10 cellular contexts compared by ENCODE assay signal in genomic region chr17:2723997-2724782, GRCh38. TPM values are rescaled to one million over a fixed set of nuclear protein-coding genes. Genes with fewer than 3 reads are reported as not detected.
A peak's percentile ranks its signal among the peaks of the same experiment; 100 is the strongest.
DNase-seq lines count a peak whose midpoint lies in the region; ATAC-seq and TF ChIP-seq lines count a peak whose summit lies in the region.
"Had no signal": no experiment of that assay in that cellular context is flagged by ENCODE, and none has a peak within 500 bp of the region (broad histone marks: within the 10 kb centered on the region; RNA-seq: fewer than 3 reads in every experiment).

No MANE protein-coding gene starts in this region.

- H3K9me3 ChIP-seq in CD4-positive, alpha-beta T cell (ENCODE audit: control insufficient read depth, low read length), result no peaks in the 10 kb centered on the region
- H3K9me3 ChIP-seq in Panc1 (ENCODE audit: control insufficient read depth, insufficient read depth, low read depth, low read length), result no peaks in the 10 kb centered on the region
- no peaks in the 10 kb centered on the region for H3K9me3 ChIP-seq in left ventricle myocardium inferior (replicated peaks)
- H3K9me3 ChIP-seq in trophoblast cell (ENCODE audit: insufficient read depth, low read depth, low read length), result peaks cover 2% of the 10 kb centered on the region

- H3K4me3 ChIP-seq in Panc1 (ENCODE audit: low read depth in 2 of 2, low read length in 2 of 2), result no peak overlapping the region
- H3K4me3 ChIP-seq in left ventricle myocardium inferior, result peak overlapping the region; percentile 66
- peak overlapping the region; percentile 64 for H3K4me3 ChIP-seq in trophoblast cell (ENCODE audit: low read depth, low read length)

- no peak overlapping the region for H2BK5ac ChIP-seq in trophoblast cell (ENCODE audit: low read depth, low read length, poor library complexity)

- H2BK120ac ChIP-seq in trophoblast cell (ENCODE audit: insufficient read depth, low read length, poor library complexity), result peak overlapping the region; percentile 15

- H3K27me3 Mint-ChIP-seq in CD4-positive, alpha-beta T cell, result peaks cover 18% of the 10 kb centered on the region

- H3K27ac Mint-ChIP-seq in CD4-positive, alpha-beta T cell, result no peak overlapping the region
- H3K27ac Mint-ChIP-seq: brain had no signal

- in situ Hi-C loops in Panc1 (cut with HindIII; ENCODE audit: low pct_unique_long_range_greater_than_20kb, low sequenced_read_pairs), result no loop called here

- DNase-seq in CD4-positive, alpha-beta T cell, result no peak
- DNase-seq in Panc1 (ENCODE audit: low read depth, low spot score) (no peak), left ventricle myocardium inferior (peak; percentile 48), trophoblast cell (no peak), AML-193 (lab: John Stamatoyannopoulos, UW) (no peak), erythroblast (lab: John Stamatoyannopoulos, UW) (no peak), NCI-H82 treated with DMSO at 0.1 percent for 48 hours (lab: John Stamatoyannopoulos, UW; ENCODE audit: unreplicated experiment) (no peak)

- peak overlapping the region; percentile 63 for H2AFZ ChIP-seq in trophoblast cell (ENCODE audit: insufficient read depth, low read length, poor library complexity)

- H2AK5ac ChIP-seq in trophoblast cell (ENCODE audit: low read length), result no peak overlapping the region

- H3K18ac ChIP-seq in trophoblast cell (ENCODE audit: low read length), result no peak overlapping the region

- peak overlapping the region; percentile 86 for H3K4me2 ChIP-seq in trophoblast cell (ENCODE audit: low read length)

- H3K36me3 Mint-ChIP-seq in CD4-positive, alpha-beta T cell (ENCODE audit: low read depth), result no peaks in the 10 kb centered on the region

- peak overlapping the region; percentile 42 for H3K4me3 Mint-ChIP-seq in CD4-positive, alpha-beta T cell

- intact Hi-C loops in CD4-positive, alpha-beta T cell (cut with DNase I, micrococcal nuclease), result no loop called here
- intact Hi-C loops in Panc1 (cut with micrococcal nuclease; ENCODE audit: unreplicated experiment), result no loop called here
- intact Hi-C loops in left ventricle myocardium inferior (cut with micrococcal nuclease), result no loop called here

- CTCF ChIA-PET in CD4-positive, alpha-beta T cell (lab: Charles Lee), result interaction anchor here (0.9 to 1.0 kb wide), 2 partner anchors 27 to 113 kb away, joined by 3 to 5 read pairs; no protein-coding TSS in a partner anchor
- CTCF ChIA-PET in Panc1 (lab: Charles Lee), result no interaction called here

- BruUV-seq in Panc1 (replicated peaks; lab: Mats Ljungman, UMichigan), result no TSS peak

- H3K4me1 ChIP-seq in Panc1 (ENCODE audit: control insufficient read depth, insufficient read depth, low read length) (no peaks in the 10 kb centered on the region), left ventricle myocardium inferior (peaks cover 18% of the 10 kb centered on the region), trophoblast cell (ENCODE audit: control insufficient read depth in 1 of 2, insufficient read depth in 2 of 2, low read length in 2 of 2) (peaks cover 8 to 14% of the 10 kb centered on the region in 2 experiments)

- POLR2A ChIA-PET in CD4-positive, alpha-beta T cell (lab: Charles Lee), result interaction anchor here (0.8 to 1.4 kb wide), 2 partner anchors 90 to 130 kb away, joined by 3 to 4 read pairs; no protein-coding TSS in a partner anchor
- POLR2A ChIA-PET in Panc1 (lab: Charles Lee), result no interaction called here

- H4K91ac ChIP-seq in trophoblast cell (ENCODE audit: low read depth, low read length), result peak overlapping the region; percentile 52

- H3K36me3 ChIP-seq in Panc1 (ENCODE audit: control insufficient read depth, insufficient read depth, low read length), result no peaks in the 10 kb centered on the region
- H3K36me3 ChIP-seq in left ventricle myocardium inferior, result no peaks in the 10 kb centered on the region
- H3K36me3 ChIP-seq in trophoblast cell (ENCODE audit: control insufficient read depth in 1 of 2, insufficient read depth in 2 of 2, low read length in 2 of 2), result no peaks in the 10 kb centered on the region

- peaks cover 4% of the 10 kb centered on the region for H3K79me1 ChIP-seq in trophoblast cell (ENCODE audit: low read length)

- H4K12ac ChIP-seq in trophoblast cell (ENCODE audit: low read depth, low read length), result peak overlapping the region; percentile 66

- WGBS in trophoblast cell (ENCODE audit: extremely low coverage, insufficient coverage, insufficient read length), result no CpG with 5 or more reads among the region's 98 CpGs

- peak; percentile 10 for ATAC-seq in CD4-positive, alpha-beta T cell (ENCODE audit: poor library complexity)
- ATAC-seq in Panc1, result peak; percentile 57
- no peak for ATAC-seq in HG03520 (IDR thresholded peaks at IDR 0.05; ENCODE audit: unreplicated experiment)

- H3K9ac ChIP-seq in trophoblast cell (ENCODE audit: low read length), result no peak overlapping the region

- TF ChIP-seq CTCF in CD4-positive, alpha-beta T cell (IDR thresholded peaks at IDR 0.05), result no peak
- TF ChIP-seq CTCF in Panc1 (IDR thresholded peaks at IDR 0.05) (no peak), left ventricle myocardium inferior (IDR thresholded peaks at IDR 0.05; ENCODE audit: borderline replicate concordance) (no peak)

- peaks cover 16% of the 10 kb centered on the region for H3K27me3 ChIP-seq in CD4-positive, alpha-beta T cell (ENCODE audit: control insufficient read depth, insufficient read depth, low read length)
- H3K27me3 ChIP-seq in Panc1 (ENCODE audit: control insufficient read depth, insufficient read depth, low read length), result no peaks in the 10 kb centered on the region
- peaks cover 15% of the 10 kb centered on the region for H3K27me3 ChIP-seq in left ventricle myocardium inferior (ENCODE audit: low read depth)
- H3K27me3 ChIP-seq in trophoblast cell (ENCODE audit: insufficient read depth, low read length), result peaks cover 3% of the 10 kb centered on the region

- no peaks in the 10 kb centered on the region for H3K9me3 Mint-ChIP-seq in CD4-positive, alpha-beta T cell

- peaks cover 5% of the 10 kb centered on the region for H3K4me1 Mint-ChIP-seq in CD4-positive, alpha-beta T cell (ENCODE audit: low read depth)

- H3K23ac ChIP-seq in trophoblast cell (ENCODE audit: low read length), result no peak overlapping the region

- H3K27ac ChIP-seq in CD4-positive, alpha-beta T cell (ENCODE audit: low read depth, low read length), result no peak overlapping the region
- H3K27ac ChIP-seq in Panc1 (ENCODE audit: low read length), result no peak overlapping the region
- peak overlapping the region; percentile 84 for H3K27ac ChIP-seq in left ventricle myocardium inferior (replicated peaks)
- no peak overlapping the region for H3K27ac ChIP-seq in trophoblast cell (ENCODE audit: low read depth, low read length)

- no peak overlapping the region for H2BK12ac ChIP-seq in trophoblast cell (ENCODE audit: low read length)

- peak overlapping the region; percentile 22 for H3K14ac ChIP-seq in trophoblast cell (ENCODE audit: low read length)

- H3K4ac ChIP-seq in trophoblast cell (ENCODE audit: low read depth, low read length), result no peak overlapping the region

- no peaks in the 10 kb centered on the region for H3K79me2 ChIP-seq in trophoblast cell (ENCODE audit: control insufficient read depth, insufficient read depth, low read length, poor library complexity)

- TF ChIP-seq POLR2A in erythroblast (IDR thresholded peaks at IDR 0.05; ENCODE audit: low read length), result no peak

- H4K8ac ChIP-seq in trophoblast cell (ENCODE audit: low read depth, low read length), result peak overlapping the region; percentile 81

RNA-seq across cellular contexts. Expression of gene CLUH, which starts 12.6 kb away (rescaled TPM):
- 10 to 100 TPM; 34.4 to 34.8 TPM for total RNA-seq in CD4-positive, alpha-beta T cell
- total RNA-seq in Panc1 (2021; ENCODE audit: unreplicated experiment), result 119 TPM
- polyA plus RNA-seq in Panc1 (2012; ENCODE audit: insufficient read length), result 115 TPM
- total RNA-seq in left ventricle myocardium inferior, result 181 TPM
- 28.9 and 29.4 TPM in 2 replicates for polyA plus RNA-seq in trophoblast cell (2013)

RNA-seq across cellular contexts. Expression of gene CCDC92B, which starts 25.3 kb away (rescaled TPM):
- total RNA-seq in CD4-positive, alpha-beta T cell, result under 1 TPM; 0.11 to 0.28 TPM
- total RNA-seq in Panc1 (2021; ENCODE audit: unreplicated experiment), result 0.51 TPM
- 0.99 TPM for polyA plus RNA-seq in Panc1 (2012; ENCODE audit: insufficient read length)
- 0.16 TPM for total RNA-seq in left ventricle myocardium inferior
- 0.08 TPM in 2 replicates for polyA plus RNA-seq in trophoblast cell (2013)
- total RNA-seq: mononuclear cell had no signal

Comparison
In these comparisons a context has a peak if more than half of its experiments do, and no peak if none do; other contexts are left out.
1. H3K4me3 ChIP-seq: peak in left ventricle myocardium inferior (single experiment) and trophoblast cell (single experiment); none in Panc1 (0 of 2).